In the genomic region with DNA sequence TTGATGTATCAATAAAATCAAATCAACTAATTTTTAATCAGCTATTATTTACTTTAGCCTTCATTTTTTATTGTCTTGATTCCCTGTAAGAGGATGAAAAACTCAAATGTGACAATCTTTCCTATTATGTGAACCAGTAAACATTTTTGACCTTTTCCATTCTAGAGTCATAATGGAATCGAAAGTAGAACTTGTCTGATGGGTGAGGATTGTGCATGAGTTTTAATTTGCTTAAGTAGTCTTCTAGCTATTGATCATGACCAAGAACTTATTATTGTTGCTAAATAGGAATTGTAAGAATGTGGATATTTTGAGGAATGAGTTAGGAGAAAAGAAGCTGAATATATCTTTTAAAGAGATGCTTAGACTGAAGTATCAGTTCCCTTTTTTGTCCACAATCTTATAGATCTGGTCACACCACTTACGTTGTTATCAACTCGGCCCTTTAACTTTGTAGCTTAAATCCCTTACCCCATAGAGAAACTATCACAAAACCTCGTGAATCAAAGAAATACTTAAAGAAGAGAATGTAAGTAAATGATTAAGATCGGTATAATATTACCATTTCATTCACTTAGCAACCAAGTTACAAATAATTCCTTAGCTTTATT, we compare ENCODE assay signal across 23 cellular contexts.
DNase-seq lines count a peak whose midpoint lies in the region; ATAC-seq, FAIRE-seq and TF ChIP-seq lines count a peak whose summit lies in the region.
"Had no signal": no experiment of that assay in that cellular context is flagged by ENCODE, and none has a peak within 500 bp of the region (broad histone marks: within the 10 kb centered on the region; RNA-seq: fewer than 3 reads in every experiment).

No MANE protein-coding gene starts in this region.

- no peaks in the 10 kb centered on the region for H3K27me3 Mint-ChIP-seq in activated T-helper 2 cell treated with anti-CD3 and anti-CD28 coated beads, Interferon-gamma antibody, Interleukin-2, Interleukin-4, amounts not matched to agents 10 μg/mL and 5 μg/mL and 100 μg/mL, durations not matched to agents 14 hours and 24 hours and 36 hours (ENCODE audit: low read depth)
- H3K27me3 Mint-ChIP-seq in endothelial cell (ENCODE audit: unreplicated experiment) = peaks cover 2% of the 10 kb centered on the region
- H3K27me3 Mint-ChIP-seq: activated naive CD4-positive, alpha-beta T cell treated with anti-CD3 and anti-CD28 coated beads, Interleukin-2, amount 50 U/mL, for 24 hours; stimulated activated naive CD8-positive, alpha-beta T cell treated with anti-CD3 and anti-CD28 coated beads, Interleukin-15, Interleukin-2, amounts not matched to agents 100 ng/mL and 50 ng/mL, for 24 hours had no signal

- no peak for TF ChIP-seq CTCF in endothelial cell (IDR thresholded peaks at IDR 0.05; ENCODE audit: unreplicated experiment)

- no peaks in the 10 kb centered on the region for H3K36me3 Mint-ChIP-seq in activated T-helper 2 cell treated with anti-CD3 and anti-CD28 coated beads, Interferon-gamma antibody, Interleukin-2, Interleukin-4, amounts not matched to agents 10 μg/mL and 5 μg/mL and 100 μg/mL, durations not matched to agents 14 hours and 24 hours and 36 hours (ENCODE audit: low read depth)
- H3K36me3 Mint-ChIP-seq in endothelial cell (ENCODE audit: low read depth, unreplicated experiment) = peaks cover 4% of the 10 kb centered on the region
- H3K36me3 Mint-ChIP-seq: activated naive CD4-positive, alpha-beta T cell treated with anti-CD3 and anti-CD28 coated beads, Interleukin-2, amount 50 U/mL, for 24 hours; CD4-positive, CD25-positive, alpha-beta regulatory T cell; WTC11 had no signal

- no peak for DNase-seq in GM18507 (ENCODE audit: extremely low spot score, insufficient read length, low read depth)
- DNase-seq in activated T-helper 2 cell treated with anti-CD3 and anti-CD28 coated beads, Interferon-gamma antibody, Interleukin-2, Interleukin-4, amounts not matched to agents 10 μg/mL and 5 μg/mL and 100 μg/mL, durations not matched to agents 14 hours and 24 hours and 36 hours (ENCODE audit: low spot score) = no peak
- no peak for DNase-seq in endothelial cell (ENCODE audit: low spot score)
- no peak for DNase-seq in RKO (ENCODE audit: low spot score)
- DNase-seq in DMS153 (lab: John Stamatoyannopoulos, UW) = no peak
- DNase-seq: activated CD8-positive, alpha-beta T cell treated with anti-CD3 and anti-CD28 coated beads for 36 hours; activated T-cell treated with anti-CD3 and anti-CD28 coated beads, Interleukin-2, amount 50 U/mL, for 1 hour; CD4-positive, CD25-positive, alpha-beta regulatory T cell; cerebellar nuclear complex; effector CD4-positive, alpha-beta T cell; GDM1; MM.1S; NCI-H1694; transverse colon had no signal

- peaks cover 10% of the 10 kb centered on the region for H3K9me3 Mint-ChIP-seq in activated T-helper 2 cell treated with anti-CD3 and anti-CD28 coated beads, Interferon-gamma antibody, Interleukin-2, Interleukin-4, amounts not matched to agents 10 μg/mL and 5 μg/mL and 100 μg/mL, durations not matched to agents 14 hours and 24 hours and 36 hours
- no peaks in the 10 kb centered on the region for H3K9me3 Mint-ChIP-seq in endothelial cell (ENCODE audit: unreplicated experiment)
- H3K9me3 Mint-ChIP-seq: activated CD8-positive, alpha-beta T cell treated with anti-CD3 and anti-CD28 coated beads for 36 hours; activated naive CD4-positive, alpha-beta T cell treated with anti-CD3 and anti-CD28 coated beads, Interleukin-2, amount 50 U/mL, for 24 hours; stimulated activated naive CD8-positive, alpha-beta T cell treated with anti-CD3 and anti-CD28 coated beads, Interleukin-15, Interleukin-2, amounts not matched to agents 100 ng/mL and 50 ng/mL, for 24 hours; WTC11 had no signal

- peak; percentile 15 for FAIRE-seq in GM18507 (lab: Jason Lieb, UNC)
- FAIRE-seq: frontal cortex, K562 had no signal

- intact Hi-C loops in activated T-helper 2 cell treated with anti-CD3 and anti-CD28 coated beads, Interferon-gamma antibody, Interleukin-2, Interleukin-4, amounts not matched to agents 10 μg/mL and 5 μg/mL and 100 μg/mL, durations not matched to agents 14 hours and 24 hours and 36 hours (cut with micrococcal nuclease) = loop anchor here (5.0 to 10.0 kb wide), 2 partner anchors 169 to 504 kb away; no protein-coding TSS in a partner anchor

- H3K4me3 Mint-ChIP-seq in activated T-helper 2 cell treated with anti-CD3 and anti-CD28 coated beads, Interferon-gamma antibody, Interleukin-2, Interleukin-4, amounts not matched to agents 10 μg/mL and 5 μg/mL and 100 μg/mL, durations not matched to agents 14 hours and 24 hours and 36 hours (ENCODE audit: low read depth) = no peak overlapping the region
- H3K4me3 Mint-ChIP-seq in endothelial cell (ENCODE audit: unreplicated experiment) = no peak overlapping the region
- H3K4me3 Mint-ChIP-seq: activated CD8-positive, alpha-beta T cell treated with anti-CD3 and anti-CD28 coated beads for 36 hours; activated naive CD4-positive, alpha-beta T cell treated with anti-CD3 and anti-CD28 coated beads, Interleukin-2, amount 50 U/mL, for 24 hours; CD4-positive, CD25-positive, alpha-beta regulatory T cell; stimulated activated naive CD8-positive, alpha-beta T cell treated with anti-CD3 and anti-CD28 coated beads, Interleukin-15, Interleukin-2, amounts not matched to agents 100 ng/mL and 50 ng/mL, for 24 hours; T-helper 1 cell treated with Interleukin-12 subunit alpha and Interleukin-12 subunit beta and Interleukin-4 antibody, amounts not matched to agents 30 μg/mL and 1 μg/mL, for 36 hours; WTC11 had no signal

- H3K27ac Mint-ChIP-seq in activated T-helper 2 cell treated with anti-CD3 and anti-CD28 coated beads, Interferon-gamma antibody, Interleukin-2, Interleukin-4, amounts not matched to agents 10 μg/mL and 5 μg/mL and 100 μg/mL, durations not matched to agents 14 hours and 24 hours and 36 hours = peak overlapping the region; percentile 58
- H3K27ac Mint-ChIP-seq in endothelial cell (ENCODE audit: unreplicated experiment) = no peak overlapping the region
- H3K27ac Mint-ChIP-seq: activated CD8-positive, alpha-beta T cell treated with anti-CD3 and anti-CD28 coated beads for 36 hours; activated naive CD4-positive, alpha-beta T cell treated with anti-CD3 and anti-CD28 coated beads, Interleukin-2, amount 50 U/mL, for 24 hours; CD4-positive, CD25-positive, alpha-beta regulatory T cell; stimulated activated naive CD8-positive, alpha-beta T cell treated with anti-CD3 and anti-CD28 coated beads, Interleukin-15, Interleukin-2, amounts not matched to agents 100 ng/mL and 50 ng/mL, for 24 hours; T-helper 1 cell treated with Interleukin-12 subunit alpha and Interleukin-12 subunit beta and Interleukin-4 antibody, amounts not matched to agents 30 μg/mL and 1 μg/mL, for 36 hours; WTC11 had no signal

- peaks cover 12% of the 10 kb centered on the region for H3K4me1 Mint-ChIP-seq in activated T-helper 2 cell treated with anti-CD3 and anti-CD28 coated beads, Interferon-gamma antibody, Interleukin-2, Interleukin-4, amounts not matched to agents 10 μg/mL and 5 μg/mL and 100 μg/mL, durations not matched to agents 14 hours and 24 hours and 36 hours (ENCODE audit: low read depth)
- peaks cover 26% of the 10 kb centered on the region for H3K4me1 Mint-ChIP-seq in endothelial cell (ENCODE audit: unreplicated experiment)
- H3K4me1 Mint-ChIP-seq: activated naive CD4-positive, alpha-beta T cell treated with anti-CD3 and anti-CD28 coated beads, Interleukin-2, amount 50 U/mL, for 24 hours; CD4-positive, CD25-positive, alpha-beta regulatory T cell had no signal

- ATAC-seq in GM19372 (IDR thresholded peaks at IDR 0.05; ENCODE audit: low read depth, unreplicated experiment) (peak; percentile 57), HG03378 (IDR thresholded peaks at IDR 0.05; ENCODE audit: unreplicated experiment) (peak; percentile 67), HG03521 (IDR thresholded peaks at IDR 0.05; ENCODE audit: unreplicated experiment) (no peak)
- ATAC-seq: activated CD8-positive, alpha-beta T cell treated with anti-CD3 and anti-CD28 coated beads for 36 hours; K562; WTC11 had no signal
